Comparison of ENCODE assay signal across 8 cellular contexts in genomic region chr12:128387811-128388422, GRCh38.
DNase-seq lines count a peak whose midpoint lies in the region; ATAC-seq and TF ChIP-seq lines count a peak whose summit lies in the region.

No MANE protein-coding gene starts in this region.

- peak; percentile 43 for TF ChIP-seq CTCF in GM13976 (IDR thresholded peaks at IDR 0.05; ENCODE audit: borderline replicate concordance, control extremely low read depth, extremely low read depth, insufficient read depth, missing control alignments)

- DNase-seq in GM13976 (ENCODE audit: low spot score) (peak; percentile 71), adipocyte (ENCODE audit: low read depth) (peak; percentile 0), left colon (peak in 1 of 2 donors; percentile 38), ureter (ENCODE audit: low spot score) (peak; percentile 56)
- peak; percentile 14 for DNase-seq in Jurkat, Clone E6-1 (ENCODE audit: low read depth, low spot score)

- in situ Hi-C loops in GM13976 (cut with MboI; ENCODE audit: low sequenced_read_pairs, unreplicated experiment), result no loop called here

- peak overlapping the region; percentile 85 for H3K4me2 ChIP-seq in BLaER1

- intact Hi-C loops in left colon (cut with DNase I, micrococcal nuclease), result no loop called here

- H3K9me3 ChIP-seq in BLaER1 (peaks cover 41% of the 10 kb centered on the region), adipocyte (ENCODE audit: control insufficient read depth, low read length) (no peaks in the 10 kb centered on the region)

- no peaks in the 10 kb centered on the region for H4K20me1 ChIP-seq in BLaER1

- H3K27me3 ChIP-seq in BLaER1, result no peaks in the 10 kb centered on the region
- H3K27me3 ChIP-seq in adipocyte (replicated peaks; ENCODE audit: control insufficient read depth, insufficient read depth, low read length), result peaks cover 6% of the 10 kb centered on the region

- peak overlapping the region; percentile 69 for H3K9ac ChIP-seq in BLaER1
- no peak overlapping the region for H3K9ac ChIP-seq in adipocyte (ENCODE audit: low read length)

- H3K36me3 ChIP-seq in BLaER1 (no peaks in the 10 kb centered on the region), adipocyte (ENCODE audit: control insufficient read depth, insufficient read depth, low read length, severe bottlenecking) (no peaks in the 10 kb centered on the region)

- ATAC-seq in left colon (peak; percentile 49), GM18861 (IDR thresholded peaks at IDR 0.05; ENCODE audit: unreplicated experiment) (no peak), GM18520 (IDR thresholded peaks at IDR 0.05; ENCODE audit: unreplicated experiment) (no peak)

- H3K4me3 ChIP-seq in BLaER1 (peak overlapping the region; percentile 44; the same call in 1 of the 2 replicates), adipocyte (ENCODE audit: low read length) (no peak overlapping the region)
- no peak overlapping the region for H3K4me3 ChIP-seq in Jurkat, Clone E6-1 (ENCODE audit: low read length)

- peaks cover 65% of the 10 kb centered on the region for H3K4me1 ChIP-seq in BLaER1
- H3K4me1 ChIP-seq in adipocyte (ENCODE audit: control insufficient read depth, insufficient read depth, low read length), result no peaks in the 10 kb centered on the region

- H3K27ac ChIP-seq in BLaER1, result peak overlapping the region; percentile 82
